ENCODE assay signal across 8 cellular contexts in genomic region chr17:77066726-77067409, GRCh38.
DNase-seq lines count a peak whose midpoint lies in the region; ATAC-seq and TF ChIP-seq lines count a peak whose summit lies in the region.
"Not testable (repeated sequence)": the region's sequence is repeated elsewhere in the genome, so short reads cannot be mapped to it uniquely, and the experiment has no call there.

No MANE protein-coding gene starts in this region.

- H3K4me3 Mint-ChIP-seq in CD4-positive, alpha-beta T cell: not testable (repeated sequence)

- CTCF ChIA-PET in CD4-positive, alpha-beta T cell (lab: Charles Lee): interaction anchor here (1.4 to 5.4 kb wide), 3 partner anchors 11 to 199 kb away, joined by 7 to 25 read pairs (median 9); partner anchors contain the start of gene MGAT5B

- H3K27me3 Mint-ChIP-seq in CD4-positive, alpha-beta T cell: peaks cover 22% of the 10 kb centered on the region

- TF ChIP-seq CTCF in CD4-positive, alpha-beta T cell (IDR thresholded peaks at IDR 0.05): peak; percentile 75
- TF ChIP-seq CTCF in esophagus squamous epithelium (IDR thresholded peaks at IDR 0.05) (peak; percentile 45 to 76 (median 60)), lung (IDR thresholded peaks at IDR 0.05; ENCODE audit: control extremely low read depth, extremely low read depth) (peak; percentile 79)

- H3K27ac Mint-ChIP-seq in CD4-positive, alpha-beta T cell: not testable (repeated sequence)

- peak; percentile 26 to 48 (median 36) for DNase-seq in CD4-positive, alpha-beta T cell
- DNase-seq in HCEC 1CT (peak; percentile 45), NCI-H2171 treated with DMSO at 0.1 percent for 48 hours (lab: John Stamatoyannopoulos, UW) (peak; percentile 54), T follicular helper cell (ENCODE audit: low read depth) (peak; percentile 42), lung (ENCODE audit: low spot score) (peak; percentile 37)
- peak; percentile 48 for DNase-seq in activated naive CD4-positive, alpha-beta T cell treated with Interleukin-2 at 50 U/mL for 16 hours
- DNase-seq in esophagus squamous epithelium (lab: John Stamatoyannopoulos, UW): not testable (repeated sequence)
- DNase-seq in stimulated activated CD4-positive, alpha-beta T cell treated with anti-CD3 and anti-CD28 coated beads, Interleukin-4, amount 100 ng/mL, for 4 hours: peak; percentile 20 to 34

- intact Hi-C loops in CD4-positive, alpha-beta T cell (cut with DNase I, micrococcal nuclease): loop anchor here (1.0 to 5.0 kb wide), 4 partner anchors 199 to 355 kb away; partner anchors contain the start of genes MGAT5B (in 2 of the 2) and MXRA7 (in 1 of the 2)
- intact Hi-C loops in esophagus squamous epithelium (cut with DNase I): loop anchor here (5.0 kb wide), 1 partner anchor 200 kb away; the partner anchor contains the start of gene MGAT5B

- not testable (repeated sequence) for H3K4me3 ChIP-seq in esophagus squamous epithelium, lung

- H3K4me1 ChIP-seq in esophagus squamous epithelium; lung (ENCODE audit: control insufficient read depth in 2 of 2, insufficient read depth in 2 of 2, low read length in 2 of 2): not testable (repeated sequence)

- whole genome bisulfite sequencing in esophagus squamous epithelium, 2 donors: 15 to 41% methylated on average over 7 of the region's 10 CpGs
- WGBS in lung, 2 donors: 37 to 40% methylated on average over 10 of the region's 10 CpGs

- not testable (repeated sequence) for TF ChIP-seq POLR2A in esophagus squamous epithelium (IDR thresholded peaks at IDR 0.05)

- H3K36me3 ChIP-seq in esophagus squamous epithelium; lung (ENCODE audit: control insufficient read depth in 2 of 2, insufficient read depth in 2 of 2, low read length in 2 of 2): not testable (repeated sequence)

- H3K27me3 ChIP-seq in CD4-positive, alpha-beta T cell (ENCODE audit: control insufficient read depth, insufficient read depth, low read length); lung (ENCODE audit: control insufficient read depth, insufficient read depth): not testable (repeated sequence)
- H3K27me3 ChIP-seq in esophagus squamous epithelium: peaks cover 0 to 58% (median 0%) of the 10 kb centered on the region in 4 donors

- POLR2A ChIA-PET in CD4-positive, alpha-beta T cell (lab: Charles Lee): interaction anchor here (0.8 to 1.1 kb wide), 2 partner anchors 168 to 330 kb away, joined by 3 read pairs; no protein-coding TSS in a partner anchor

- H3K4me1 Mint-ChIP-seq in CD4-positive, alpha-beta T cell (ENCODE audit: low read depth): not testable (repeated sequence)

- not testable (repeated sequence) for H3K36me3 Mint-ChIP-seq in CD4-positive, alpha-beta T cell (ENCODE audit: low read depth)

- not testable (repeated sequence) for H3K27ac ChIP-seq in CD4-positive, alpha-beta T cell (ENCODE audit: low read depth, low read length); esophagus squamous epithelium; lung (ENCODE audit: low read depth in 1 of 2, low read length in 1 of 2)

- peak; percentile 71 for ATAC-seq in CD4-positive, alpha-beta T cell (ENCODE audit: poor library complexity)
- ATAC-seq in lung (ENCODE audit: insufficient read depth, low FRiP score): not testable (repeated sequence)

- not testable (repeated sequence) for H3K9me3 ChIP-seq in CD4-positive, alpha-beta T cell (ENCODE audit: control insufficient read depth, low read length); esophagus squamous epithelium; lung (ENCODE audit: control insufficient read depth in 2 of 2, insufficient read depth in 1 of 2, low read length in 1 of 2)

- not testable (repeated sequence) for H3K9me3 Mint-ChIP-seq in CD4-positive, alpha-beta T cell
